ENCODE assay signal across 38 cellular contexts in genomic region chr2:158022888-158023287, GRCh38.
"Had no signal": no experiment of that assay in that cellular context is flagged by ENCODE, and none has a peak within 500 bp of the region (broad histone marks: within the 10 kb centered on the region; RNA-seq: fewer than 3 reads in every experiment).

No MANE protein-coding gene starts in this region.

- H3K36me3 ChIP-seq: adrenal gland, ascending aorta, brain microvascular endothelial cell, breast epithelium, cardiac muscle cell had no signal

- H3K27me3 ChIP-seq: adrenal gland, ascending aorta, body of pancreas, brain microvascular endothelial cell, breast epithelium, cardiac muscle cell had no signal

- H3K4me1 Mint-ChIP-seq: activated naive CD8-positive, alpha-beta T cell treated with anti-CD3 and anti-CD28 coated beads for 36 hours; activated naive CD8-positive, alpha-beta T cell treated with anti-CD3 and anti-CD28 coated beads, Interleukin-2, amount 50 U/mL, for 24 hours; central memory CD8-positive, alpha-beta T cell had no signal

- H3K27ac ChIP-seq: adrenal gland, ascending aorta, body of pancreas, brain microvascular endothelial cell, breast epithelium, cardiac muscle cell had no signal

- ATAC-seq: activated naive CD4-positive, alpha-beta T cell treated with anti-CD3 and anti-CD28 coated beads, Interleukin-2, amount 50 U/mL, for 72 hours; activated naive CD8-positive, alpha-beta T cell treated with anti-CD3 and anti-CD28 coated beads, Interleukin-2, amount 50 U/mL, for 24 hours; activated T-cell treated with anti-CD3 and anti-CD28 coated beads, Interleukin-2, amount 50 U/mL, for 4 hours; activated T-cell treated with anti-CD3 and anti-CD28 coated beads, Interleukin-2, amount 50 U/mL, for 72 hours; activated T-helper 17 cell treated with anti-CD3 and anti-CD28 coated beads, Interleukin-2, amount 50 U/mL, for 72 hours; body of pancreas had no signal

- H3K4me1 ChIP-seq: ascending aorta, body of pancreas, breast epithelium had no signal

- H3K36me3 Mint-ChIP-seq: activated naive CD4-positive, alpha-beta T cell treated with anti-CD3 and anti-CD28 coated beads, Interleukin-2, amount 10 ng/mL, durations not matched to agents 7 days and 5 days; activated naive CD4-positive, alpha-beta T cell treated with anti-CD3 and anti-CD28 coated beads, Interleukin-2, amount 50 U/mL, for 24 hours; activated naive CD4-positive, alpha-beta T cell treated with anti-CD3 and anti-CD28 coated beads, Interleukin-2, amount 50 U/mL, for 72 hours; activated naive CD8-positive, alpha-beta T cell; activated naive CD8-positive, alpha-beta T cell treated with anti-CD3 and anti-CD28 coated beads for 36 hours; activated naive CD8-positive, alpha-beta T cell treated with anti-CD3 and anti-CD28 coated beads, Interleukin-2, amount 10 ng/mL, durations not matched to agents 7 days and 5 days; brain had no signal

- H3K4me3 ChIP-seq: adrenal gland, ascending aorta, body of pancreas, breast epithelium, cardiac muscle cell had no signal

- H3K9me3 ChIP-seq: adrenal gland, ascending aorta, body of pancreas, breast epithelium had no signal

- DNase-seq: activated effector memory CD4-positive, alpha-beta T cell treated with anti-CD3 and anti-CD28 coated beads, Interleukin-2, amount 50 U/mL, for 16 hours; activated effector memory CD4-positive, alpha-beta T cell treated with Interleukin-2 at 50 U/mL for 16 hours; activated gamma-delta T cell; activated gamma-delta T cell treated with Interleukin-2 at 50 U/mL for 16 hours; activated naive CD4-positive, alpha-beta T cell; activated naive CD4-positive, alpha-beta T cell treated with anti-CD3 and anti-CD28 coated beads for 36 hours; activated naive CD4-positive, alpha-beta T cell treated with anti-CD3 and anti-CD28 coated beads, Interleukin-2, amount 10 ng/mL, durations not matched to agents 7 days and 5 days; activated naive CD4-positive, alpha-beta T cell treated with anti-CD3 and anti-CD28 coated beads, Interleukin-2, amount 50 U/mL, for 16 hours; activated naive CD4-positive, alpha-beta T cell treated with Interleukin-2 at 50 U/mL for 16 hours; activated naive CD8-positive, alpha-beta T cell treated with anti-CD3 and anti-CD28 coated beads for 36 hours; activated naive CD8-positive, alpha-beta T cell treated with anti-CD3 and anti-CD28 coated beads, Interleukin-2, amount 10 ng/mL, durations not matched to agents 7 days and 5 days; activated naive CD8-positive, alpha-beta T cell treated with anti-CD3 and anti-CD28 coated beads, Interleukin-2, amount 50 U/mL, for 24 hours; activated T-cell treated with anti-CD3 and anti-CD28 coated beads, Interleukin-2, amount 50 U/mL, for 1 hour; activated T-cell treated with anti-CD3 and anti-CD28 coated beads, Interleukin-2, amount 50 U/mL, for 24 hours; activated T-cell treated with anti-CD3 and anti-CD28 coated beads, Interleukin-2, amount 50 U/mL, for 4 hours; activated T-cell treated with anti-CD3 and anti-CD28 coated beads, Interleukin-2, amount 50 U/mL, for 48 hours; activated T-cell treated with anti-CD3 and anti-CD28 coated beads, Interleukin-2, amount 50 U/mL, for 72 hours; adrenal gland; amniotic stem cell; amygdala; anterior cingulate cortex; aorta; body of pancreas; brain microvascular endothelial cell; caudate nucleus; central memory CD4-positive, alpha-beta T cell; cerebellar nuclear complex had no signal

- H3K27ac Mint-ChIP-seq: activated naive CD4-positive, alpha-beta T cell treated with anti-CD3 and anti-CD28 coated beads for 36 hours; activated naive CD4-positive, alpha-beta T cell treated with anti-CD3 and anti-CD28 coated beads, Interleukin-2, amount 10 ng/mL, durations not matched to agents 7 days and 5 days; activated naive CD4-positive, alpha-beta T cell treated with anti-CD3 and anti-CD28 coated beads, Interleukin-2, amount 50 U/mL, for 24 hours; activated naive CD4-positive, alpha-beta T cell treated with anti-CD3 and anti-CD28 coated beads, Interleukin-2, amount 50 U/mL, for 72 hours; activated naive CD8-positive, alpha-beta T cell; activated naive CD8-positive, alpha-beta T cell treated with anti-CD3 and anti-CD28 coated beads for 36 hours; activated naive CD8-positive, alpha-beta T cell treated with anti-CD3 and anti-CD28 coated beads, Interleukin-2, amount 10 ng/mL, durations not matched to agents 7 days and 5 days; activated naive CD8-positive, alpha-beta T cell treated with anti-CD3 and anti-CD28 coated beads, Interleukin-2, amount 50 U/mL, for 24 hours; activated T-cell treated with anti-CD3 and anti-CD28 coated beads, Interleukin-2, amount 50 U/mL, for 24 hours; activated T-cell treated with anti-CD3 and anti-CD28 coated beads, Interleukin-2, amount 50 U/mL, for 72 hours; activated T-helper 1 cell treated with anti-CD3 and anti-CD28 coated beads, Interleukin-12 subunit alpha, Interleukin-12 subunit beta, Interleukin-2, Interleukin-4 antibody, amounts not matched to agents 30 ng/mL and 10 ng/mL and 1 ng/mL, durations not matched to agents 14 hours and 24 hours and 36 hours; activated T-helper 17 cell treated with anti-CD3 and anti-CD28 coated beads, Interleukin-2, amount 50 U/mL, for 72 hours; activated T-helper 2 cell treated with anti-CD3 and anti-CD28 coated beads, Interferon-gamma antibody, Interleukin-2, Interleukin-4, amounts not matched to agents 10 μg/mL and 5 μg/mL and 100 μg/mL, durations not matched to agents 14 hours and 24 hours and 36 hours; brain had no signal

- H3K27me3 Mint-ChIP-seq: activated naive CD4-positive, alpha-beta T cell treated with anti-CD3 and anti-CD28 coated beads, Interleukin-2, amount 50 U/mL, for 24 hours; activated naive CD8-positive, alpha-beta T cell treated with anti-CD3 and anti-CD28 coated beads for 36 hours; activated T-cell treated with anti-CD3 and anti-CD28 coated beads, Interleukin-2, amount 50 U/mL, for 24 hours; activated T-helper 17 cell treated with anti-CD3 and anti-CD28 coated beads, Interleukin-2, amount 50 U/mL, for 72 hours had no signal

- H3K9me3 Mint-ChIP-seq: activated naive CD4-positive, alpha-beta T cell treated with anti-CD3 and anti-CD28 coated beads for 36 hours; activated naive CD4-positive, alpha-beta T cell treated with anti-CD3 and anti-CD28 coated beads, Interleukin-2, amount 10 ng/mL, durations not matched to agents 7 days and 5 days; activated naive CD4-positive, alpha-beta T cell treated with anti-CD3 and anti-CD28 coated beads, Interleukin-2, amount 50 U/mL, for 24 hours; activated naive CD4-positive, alpha-beta T cell treated with anti-CD3 and anti-CD28 coated beads, Interleukin-2, amount 50 U/mL, for 72 hours; activated naive CD8-positive, alpha-beta T cell treated with anti-CD3 and anti-CD28 coated beads for 36 hours; activated naive CD8-positive, alpha-beta T cell treated with anti-CD3 and anti-CD28 coated beads, Interleukin-2, amount 10 ng/mL, durations not matched to agents 7 days and 5 days; activated naive CD8-positive, alpha-beta T cell treated with anti-CD3 and anti-CD28 coated beads, Interleukin-2, amount 50 U/mL, for 24 hours; activated T-cell treated with anti-CD3 and anti-CD28 coated beads, Interleukin-2, amount 50 U/mL, for 24 hours; activated T-cell treated with anti-CD3 and anti-CD28 coated beads, Interleukin-2, amount 50 U/mL, for 4 hours; activated T-cell treated with anti-CD3 and anti-CD28 coated beads, Interleukin-2, amount 50 U/mL, for 72 hours; activated T-helper 1 cell treated with anti-CD3 and anti-CD28 coated beads, Interleukin-12 subunit alpha, Interleukin-12 subunit beta, Interleukin-2, Interleukin-4 antibody, amounts not matched to agents 30 ng/mL and 10 ng/mL and 1 ng/mL, durations not matched to agents 14 hours and 24 hours and 36 hours; activated T-helper 17 cell treated with anti-CD3 and anti-CD28 coated beads, Interleukin-2, amount 50 U/mL, for 72 hours; activated T-helper 2 cell treated with anti-CD3 and anti-CD28 coated beads, Interferon-gamma antibody, Interleukin-2, Interleukin-4, amounts not matched to agents 10 μg/mL and 5 μg/mL and 100 μg/mL, durations not matched to agents 14 hours and 24 hours and 36 hours; brain; central memory CD8-positive, alpha-beta T cell had no signal

- H3K4me3 Mint-ChIP-seq: activated naive CD4-positive, alpha-beta T cell treated with anti-CD3 and anti-CD28 coated beads for 36 hours; activated naive CD4-positive, alpha-beta T cell treated with anti-CD3 and anti-CD28 coated beads, Interleukin-2, amount 10 ng/mL, durations not matched to agents 7 days and 5 days; activated naive CD4-positive, alpha-beta T cell treated with anti-CD3 and anti-CD28 coated beads, Interleukin-2, amount 50 U/mL, for 24 hours; activated naive CD8-positive, alpha-beta T cell; activated naive CD8-positive, alpha-beta T cell treated with anti-CD3 and anti-CD28 coated beads for 36 hours; activated naive CD8-positive, alpha-beta T cell treated with anti-CD3 and anti-CD28 coated beads, Interleukin-2, amount 10 ng/mL, durations not matched to agents 7 days and 5 days; activated naive CD8-positive, alpha-beta T cell treated with anti-CD3 and anti-CD28 coated beads, Interleukin-2, amount 50 U/mL, for 24 hours; activated T-cell treated with anti-CD3 and anti-CD28 coated beads, Interleukin-2, amount 50 U/mL, for 24 hours; activated T-cell treated with anti-CD3 and anti-CD28 coated beads, Interleukin-2, amount 50 U/mL, for 4 hours; activated T-cell treated with anti-CD3 and anti-CD28 coated beads, Interleukin-2, amount 50 U/mL, for 72 hours; activated T-helper 1 cell treated with anti-CD3 and anti-CD28 coated beads, Interleukin-12 subunit alpha, Interleukin-12 subunit beta, Interleukin-2, Interleukin-4 antibody, amounts not matched to agents 30 ng/mL and 10 ng/mL and 1 ng/mL, durations not matched to agents 14 hours and 24 hours and 36 hours; activated T-helper 17 cell treated with anti-CD3 and anti-CD28 coated beads, Interleukin-2, amount 50 U/mL, for 72 hours; brain; central memory CD8-positive, alpha-beta T cell had no signal
